ENCODE assay signal across 24 cellular contexts in the genomic region with DNA sequence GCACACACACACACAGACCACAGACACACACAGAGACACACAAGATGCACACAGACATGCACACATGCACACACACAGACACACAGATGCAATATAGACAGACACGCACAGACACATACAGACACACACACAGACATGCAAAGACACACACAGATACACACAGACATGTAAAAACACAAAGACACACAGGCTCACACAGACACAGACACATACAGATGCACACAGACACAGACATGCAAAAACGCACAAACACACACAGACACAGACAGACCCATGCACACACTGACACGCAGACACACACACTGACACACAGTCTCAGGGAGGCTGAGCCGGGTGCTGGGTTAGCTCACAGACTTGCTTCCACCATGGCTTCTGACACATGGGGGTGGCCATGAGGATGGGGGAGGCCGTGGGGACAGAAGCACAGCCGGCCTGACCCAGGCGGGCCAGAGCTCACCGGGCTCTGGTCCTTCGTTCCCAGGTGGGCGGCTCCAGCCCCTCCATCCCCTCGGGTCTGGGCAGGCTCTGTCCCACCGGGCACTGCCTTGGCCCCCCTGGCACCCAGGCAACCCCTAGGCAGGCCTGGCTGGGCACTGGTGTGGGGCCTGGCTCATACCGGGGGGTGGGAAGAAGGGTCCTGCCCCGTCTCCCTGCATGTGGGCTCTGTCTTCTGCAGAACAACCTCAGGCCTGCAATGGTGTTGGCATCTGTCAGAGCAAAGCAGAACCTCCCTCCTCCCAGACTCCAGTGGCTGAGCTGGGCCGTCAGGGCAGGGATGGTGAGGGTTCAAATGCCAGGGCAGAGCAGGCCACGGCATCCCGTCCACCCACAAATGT.
"Had no signal": no experiment of that assay in that cellular context is flagged by ENCODE, and none has a peak within 500 bp of the region (broad histone marks: within the 10 kb centered on the region; RNA-seq: fewer than 3 reads in every experiment).

No MANE protein-coding gene starts in this region.

- ATAC-seq: activated T-cell treated with anti-CD3 and anti-CD28 coated beads, Interleukin-2, amount 50 U/mL, for 4 hours; left lobe of liver; pancreas; psoas muscle; T-helper 17 cell had no signal

- H3K4me3 ChIP-seq: cardiac muscle cell, pancreas, psoas muscle, right atrium auricular region, upper lobe of left lung had no signal

- H3K27ac Mint-ChIP-seq: activated naive CD4-positive, alpha-beta T cell treated with anti-CD3 and anti-CD28 coated beads, Interleukin-2, amount 10 ng/mL, durations not matched to agents 7 days and 5 days; natural killer cell treated with Interleukin-12 subunit alpha and Interleukin-12 subunit beta and Interleukin-15 and Interleukin-18, amount 100 ng/mL, for 72 hours; T-helper 17 cell had no signal

- H3K36me3 Mint-ChIP-seq: activated naive CD4-positive, alpha-beta T cell treated with anti-CD3 and anti-CD28 coated beads, Interleukin-2, amount 10 ng/mL, durations not matched to agents 7 days and 5 days; natural killer cell treated with Interleukin-12 subunit alpha and Interleukin-12 subunit beta and Interleukin-15 and Interleukin-18, amount 100 ng/mL, for 72 hours had no signal

- H3K27ac ChIP-seq: cardiac muscle cell, neutrophil, pancreas, psoas muscle, right atrium auricular region, upper lobe of left lung had no signal

- H3K9me3 Mint-ChIP-seq: activated T-cell treated with anti-CD3 and anti-CD28 coated beads, Interleukin-2, amount 50 U/mL, for 4 hours; natural killer cell treated with Interleukin-12 subunit alpha and Interleukin-12 subunit beta and Interleukin-15 and Interleukin-18, amount 100 ng/mL, for 72 hours had no signal

- H3K27me3 ChIP-seq: cardiac muscle cell, pancreas, right atrium auricular region, upper lobe of left lung had no signal

- H3K4me1 ChIP-seq: pancreas, psoas muscle, right atrium auricular region, upper lobe of left lung had no signal

- H3K36me3 ChIP-seq: cardiac muscle cell, neutrophil, pancreas, right atrium auricular region, upper lobe of left lung had no signal

- DNase-seq: activated CD4-positive, alpha-beta T cell treated with anti-CD3 and anti-CD28 coated beads for 4 hours; activated CD4-positive, alpha-beta T cell treated with anti-CD3 and anti-CD28 coated beads, Interleukin-2, amount 50 U/mL, for 48 hours; activated CD4-positive, CD25-positive, alpha-beta regulatory T cell; activated CD8-positive, alpha-beta memory T cell treated with anti-CD3 and anti-CD28 coated beads, Interleukin-2, amount 50 U/mL, for 48 hours; activated naive CD4-positive, alpha-beta T cell treated with anti-CD3 and anti-CD28 coated beads, Interleukin-2, amount 10 ng/mL, durations not matched to agents 7 days and 5 days; activated T-cell treated with anti-CD3 and anti-CD28 coated beads, Interleukin-2, amount 50 U/mL, for 4 hours; amygdala; dermis blood vessel endothelial cell; effector CD8-positive, alpha-beta T cell; erythroblast; foreskin fibroblast; mammary epithelial cell; midbrain; pancreas; stimulated activated CD4-positive, alpha-beta T cell treated with anti-CD3 and anti-CD28 coated beads, Interleukin-1b, Interleukin-23, amount 100 ng/mL, for 48 hours; SW 1271; T-helper 17 cell; upper lobe of left lung had no signal

- H3K4me1 Mint-ChIP-seq: activated naive CD4-positive, alpha-beta T cell treated with anti-CD3 and anti-CD28 coated beads, Interleukin-2, amount 10 ng/mL, durations not matched to agents 7 days and 5 days had no signal

- H3K4me3 Mint-ChIP-seq: activated naive CD4-positive, alpha-beta T cell treated with anti-CD3 and anti-CD28 coated beads, Interleukin-2, amount 10 ng/mL, durations not matched to agents 7 days and 5 days; activated T-cell treated with anti-CD3 and anti-CD28 coated beads, Interleukin-2, amount 50 U/mL, for 4 hours; natural killer cell treated with Interleukin-12 subunit alpha and Interleukin-12 subunit beta and Interleukin-15 and Interleukin-18, amount 100 ng/mL, for 72 hours; T-helper 17 cell had no signal

- H3K9me3 ChIP-seq: neutrophil, pancreas, psoas muscle, right atrium auricular region, upper lobe of left lung had no signal
